17 cellular contexts compared by ENCODE assay signal in the genomic region with DNA sequence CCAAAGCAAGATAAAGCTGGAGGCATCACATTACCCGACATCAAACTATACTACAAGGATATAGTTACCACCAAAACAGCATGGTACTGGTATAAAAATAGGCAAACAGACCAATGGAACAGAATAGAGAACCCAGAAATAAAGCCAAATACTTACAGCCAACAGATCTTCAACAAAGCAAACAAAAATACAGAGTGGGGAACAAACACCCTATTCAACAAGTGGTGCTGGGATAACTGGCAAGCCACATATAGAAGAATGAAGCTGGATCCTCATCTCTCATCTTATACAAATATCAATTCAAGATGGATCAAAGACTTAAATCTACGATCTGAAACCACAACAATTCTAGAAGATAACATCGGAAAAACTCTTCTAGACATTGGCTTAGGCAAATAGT. TPM values are rescaled to one million over a fixed set of nuclear protein-coding genes. Genes with fewer than 3 reads are reported as not detected.
DNase-seq lines count a peak whose midpoint lies in the region; ATAC-seq, FAIRE-seq and TF ChIP-seq lines count a peak whose summit lies in the region.
"Had no signal": no experiment of that assay in that cellular context is flagged by ENCODE, and none has a peak within 500 bp of the region (broad histone marks: within the 10 kb centered on the region; RNA-seq: fewer than 3 reads in every experiment).

No MANE protein-coding gene starts in this region.

- H3K4me1 Mint-ChIP-seq in astrocyte (ENCODE audit: low read depth, unreplicated experiment): no peaks in the 10 kb centered on the region

- no peaks in the 10 kb centered on the region for H3K4me1 ChIP-seq in astrocyte (ENCODE audit: insufficient read depth, low read length)
- H3K4me1 ChIP-seq in small intestine (ENCODE audit: control insufficient read depth in 2 of 2, insufficient read depth in 1 of 2, low read depth in 1 of 2, low read length in 1 of 2): no peaks in the 10 kb centered on the region
- H3K4me1 ChIP-seq: BLaER1, Caco-2 had no signal

- H3K79me2 ChIP-seq in astrocyte (ENCODE audit: insufficient read depth, low read length): peaks cover 11% of the 10 kb centered on the region

- H3K36me3 Mint-ChIP-seq in astrocyte (ENCODE audit: low read depth, unreplicated experiment): peaks cover 75% of the 10 kb centered on the region

- H3K4me3 ChIP-seq in astrocyte (ENCODE audit: insufficient read depth, low read depth, low read length) (no peak overlapping the region), small intestine (ENCODE audit: low read depth in 1 of 2, low read length in 2 of 2) (no peak overlapping the region)
- H3K4me3 ChIP-seq: BLaER1 had no signal

- TF ChIP-seq CTCF in astrocyte (IDR thresholded peaks at IDR 0.05; ENCODE audit: insufficient read depth, low read depth, low read length): no peak

- H3K27ac ChIP-seq in astrocyte (ENCODE audit: low read depth, low read length) (no peak overlapping the region), small intestine (ENCODE audit: low read depth in 1 of 2, low read length in 1 of 2) (no peak overlapping the region)
- H3K27ac ChIP-seq: BLaER1 had no signal

- no peak overlapping the region for H3K27ac Mint-ChIP-seq in astrocyte (ENCODE audit: unreplicated experiment)

- H2AFZ ChIP-seq in astrocyte (ENCODE audit: low read depth, low read length): no peak overlapping the region

- no peak for ATAC-seq in HG02759 (IDR thresholded peaks at IDR 0.05; ENCODE audit: unreplicated experiment)

- no peaks in the 10 kb centered on the region for H3K27me3 Mint-ChIP-seq in astrocyte (ENCODE audit: low read depth, unreplicated experiment)
- H3K27me3 Mint-ChIP-seq: CD8-positive, alpha-beta memory T cell had no signal

- no peak overlapping the region for H3K9ac ChIP-seq in astrocyte (ENCODE audit: low read length)
- H3K9ac ChIP-seq: BLaER1 had no signal

- H4K20me1 ChIP-seq in astrocyte (ENCODE audit: insufficient read depth, low read length): peaks cover 3% of the 10 kb centered on the region
- H4K20me1 ChIP-seq: BLaER1 had no signal

- 67 to 94% (median 90%) methylated on average over 3 of the region's 3 CpGs for WGBS in small intestine, 3 donors

- peaks cover 9% of the 10 kb centered on the region for H3K36me3 ChIP-seq in astrocyte (ENCODE audit: insufficient read depth, low read length)
- peaks cover 5 to 13% of the 10 kb centered on the region in 2 donors for H3K36me3 ChIP-seq in small intestine (ENCODE audit: control insufficient read depth in 2 of 2, insufficient read depth in 2 of 2, low read length in 2 of 2)

- H3K4me2 ChIP-seq in astrocyte (ENCODE audit: low read length): no peak overlapping the region
- H3K4me2 ChIP-seq: BLaER1 had no signal

- H3K4me3 Mint-ChIP-seq in astrocyte (ENCODE audit: unreplicated experiment): peak overlapping the region; percentile 3
- H3K4me3 Mint-ChIP-seq: CD8-positive, alpha-beta memory T cell had no signal

- no peaks in the 10 kb centered on the region for H3K27me3 ChIP-seq in astrocyte (ENCODE audit: insufficient read depth, low read length)
- H3K27me3 ChIP-seq in small intestine (ENCODE audit: control insufficient read depth in 2 of 2, insufficient read depth in 2 of 2, low read length in 2 of 2): no peaks in the 10 kb centered on the region
- H3K27me3 ChIP-seq: BLaER1 had no signal

- FAIRE-seq in astrocyte (lab: Jason Lieb, UNC): no peak
- FAIRE-seq in small intestine (lab: Jason Lieb, UNC): no peak
- FAIRE-seq: GM12892 had no signal

- H3K9me3 ChIP-seq in astrocyte (ENCODE audit: insufficient read depth, low read depth, low read length) (no peaks in the 10 kb centered on the region), small intestine (ENCODE audit: control insufficient read depth, low read depth) (no peaks in the 10 kb centered on the region)

- DNase-seq in NCI-H748 treated with DMSO at 0.1 percent for 48 hours (lab: John Stamatoyannopoulos, UW) (peak; percentile 5), NCI-H748 (lab: John Stamatoyannopoulos, UW; ENCODE audit: unreplicated experiment) (no peak), astrocyte (ENCODE audit: low read depth) (no peak), medulla oblongata (ENCODE audit: extremely low spot score) (peak; percentile 9), hypothalamus (lab: John Stamatoyannopoulos, UW) (no peak), small intestine (no peak)
- DNase-seq: 8988T; AML-193; Caco-2; CD8-positive, alpha-beta memory T cell; DND-41; GDM1; HCEC 1CT; IMR-90 had no signal

- peaks cover 14% of the 10 kb centered on the region for H3K9me3 Mint-ChIP-seq in astrocyte (ENCODE audit: unreplicated experiment)

RNA-seq across cellular contexts. Expression of a gene that starts 50.0 kb away (rescaled TPM):
- total RNA-seq in astrocyte: 54.4 and 65.3 TPM in 2 replicates
- 1 to 10 TPM in 1 of 3 donors, under 1 TPM in 2; 0.67 to 1.5 (median 0.81) TPM for polyA plus RNA-seq in small intestine

Comparison
In these comparisons a context has a peak if more than half of its experiments do, and no peak if none do; other contexts are left out.
1. DNase-seq: peak in NCI-H748 treated with DMSO at 0.1 percent for 48 hours (single experiment) and medulla oblongata (single experiment); none in NCI-H748 (single experiment), astrocyte (single experiment), hypothalamus (0 of 51) and small intestine (single experiment).